8 cellular contexts compared by ENCODE assay signal in genomic region chr9:96450613-96451544, GRCh38. TPM values are rescaled to one million over a fixed set of nuclear protein-coding genes. Genes with fewer than 3 reads are reported as not detected.
DNase-seq lines count a peak whose midpoint lies in the region; ATAC-seq and TF ChIP-seq lines count a peak whose summit lies in the region.

No MANE protein-coding gene starts in this region.

- peak overlapping the region; percentile 72 to 73 for H3K4me3 ChIP-seq in tibial artery

- H3K36me3 ChIP-seq in tibial artery = no peaks in the 10 kb centered on the region

- DNase-seq in NCI-H82 (lab: John Stamatoyannopoulos, UW) = peak; percentile 44
- no peak for DNase-seq in NCI-H82 treated with DMSO at 0.1 percent for 48 hours (lab: John Stamatoyannopoulos, UW; ENCODE audit: unreplicated experiment)
- peak; percentile 38 for DNase-seq in KBM-7
- DNase-seq in activated CD8-positive, alpha-beta memory T cell treated with anti-CD3 and anti-CD28 coated beads, Interleukin-2, amount 10 ng/mL, durations not matched to agents 7 days and 5 days = peak; percentile 45
- peak; percentile 22 for DNase-seq in endothelial cell (ENCODE audit: low spot score)
- DNase-seq in naive B cell = peak; percentile 18
- DNase-seq in tibial artery = peak; percentile 36 to 70

- ATAC-seq in activated CD8-positive, alpha-beta memory T cell treated with anti-CD3 and anti-CD28 coated beads, Interleukin-2, amount 10 ng/mL, durations not matched to agents 7 days and 5 days = no peak
- peak in 1 of 2 donors; percentile 13 for ATAC-seq in naive B cell (ENCODE audit: low read depth in 2 of 2)
- no peak for ATAC-seq in GM18861 (IDR thresholded peaks at IDR 0.05; ENCODE audit: unreplicated experiment)

- H3K27ac ChIP-seq in tibial artery = peak overlapping the region; percentile 88

- no peaks in the 10 kb centered on the region for H3K36me3 Mint-ChIP-seq in activated CD8-positive, alpha-beta memory T cell treated with anti-CD3 and anti-CD28 coated beads, Interleukin-2, amount 10 ng/mL, durations not matched to agents 7 days and 5 days
- peaks cover 4% of the 10 kb centered on the region for H3K36me3 Mint-ChIP-seq in endothelial cell (ENCODE audit: low read depth, unreplicated experiment)
- H3K36me3 Mint-ChIP-seq in naive B cell = no peaks in the 10 kb centered on the region

- H3K4me1 Mint-ChIP-seq in activated CD8-positive, alpha-beta memory T cell treated with anti-CD3 and anti-CD28 coated beads, Interleukin-2, amount 10 ng/mL, durations not matched to agents 7 days and 5 days = peaks cover 26% of the 10 kb centered on the region
- H3K4me1 Mint-ChIP-seq in endothelial cell (ENCODE audit: unreplicated experiment) (peaks cover 6% of the 10 kb centered on the region), naive B cell (peaks cover 11 to 16% (median 15%) of the 10 kb centered on the region in 3 donors)

- intact Hi-C loops in tibial artery (cut with DNase I; ENCODE audit: low total_unique reads) = loop anchor here (2.0 to 10.0 kb wide), 4 partner anchors 32 to 204 kb away; partner anchors contain the start of genes CDC14B, PRXL2C and ZNF367

- H3K9me3 Mint-ChIP-seq in activated CD8-positive, alpha-beta memory T cell treated with anti-CD3 and anti-CD28 coated beads, Interleukin-2, amount 10 ng/mL, durations not matched to agents 7 days and 5 days (ENCODE audit: low read depth) = no peaks in the 10 kb centered on the region
- no peaks in the 10 kb centered on the region for H3K9me3 Mint-ChIP-seq in endothelial cell (ENCODE audit: unreplicated experiment)
- no peaks in the 10 kb centered on the region for H3K9me3 Mint-ChIP-seq in naive B cell

- H3K4me1 ChIP-seq in tibial artery = peaks cover 0 to 50% (median 14%) of the 10 kb centered on the region in 4 donors

- CTCF ChIA-PET in activated CD8-positive, alpha-beta memory T cell treated with anti-CD3 and anti-CD28 coated beads, Interleukin-2, amount 10 ng/mL, durations not matched to agents 7 days and 5 days (lab: Charles Lee) = interaction anchor here (0.9 to 4.1 kb wide), 5 partner anchors 10 to 204 kb away, joined by 4 to 32 read pairs (median 4); partner anchors contain the start of gene PRXL2C

- peak overlapping the region; percentile 83 for H3K4me3 Mint-ChIP-seq in activated CD8-positive, alpha-beta memory T cell treated with anti-CD3 and anti-CD28 coated beads, Interleukin-2, amount 10 ng/mL, durations not matched to agents 7 days and 5 days
- H3K4me3 Mint-ChIP-seq in endothelial cell (ENCODE audit: unreplicated experiment) (peak overlapping the region; percentile 90), naive B cell (peak overlapping the region; percentile 86 to 95 (median 91))

- H3K27me3 ChIP-seq in tibial artery = no peaks in the 10 kb centered on the region

- TF ChIP-seq CTCF in endothelial cell (IDR thresholded peaks at IDR 0.05; ENCODE audit: unreplicated experiment) (no peak), tibial artery (IDR thresholded peaks at IDR 0.05) (no peak)

- H3K9me3 ChIP-seq in tibial artery = no peaks in the 10 kb centered on the region

- H3K27ac Mint-ChIP-seq in activated CD8-positive, alpha-beta memory T cell treated with anti-CD3 and anti-CD28 coated beads, Interleukin-2, amount 10 ng/mL, durations not matched to agents 7 days and 5 days = peak overlapping the region; percentile 66
- H3K27ac Mint-ChIP-seq in endothelial cell (ENCODE audit: unreplicated experiment) (no peak overlapping the region), naive B cell (peak overlapping the region; percentile 69 to 95 (median 81))

- in situ Hi-C loops in KBM-7 (cut with MboI; ENCODE audit: low pct_unique_long_range_greater_than_20kb, low sequenced_read_pairs) = no loop called here

- peaks cover 5% of the 10 kb centered on the region for H3K27me3 Mint-ChIP-seq in activated CD8-positive, alpha-beta memory T cell treated with anti-CD3 and anti-CD28 coated beads, Interleukin-2, amount 10 ng/mL, durations not matched to agents 7 days and 5 days
- peaks cover 6% of the 10 kb centered on the region for H3K27me3 Mint-ChIP-seq in endothelial cell (ENCODE audit: unreplicated experiment)
- H3K27me3 Mint-ChIP-seq in naive B cell = peaks cover 7 to 12% (median 9%) of the 10 kb centered on the region in 3 donors

RNA-seq across cellular contexts. Expression of gene HABP4, which starts 0.9 kb away (rescaled TPM):
- total RNA-seq in activated CD8-positive, alpha-beta memory T cell treated with anti-CD3 and anti-CD28 coated beads, Interleukin-2, amount 10 ng/mL, durations not matched to agents 7 days and 5 days = 10 to 100 TPM in 1 of 2 experiments, 1 to 10 TPM in 1; 7.7 to 11.6 TPM
- total RNA-seq in endothelial cell (ENCODE audit: unreplicated experiment) = 7.5 TPM
- 1 to 10 TPM; 3.3 to 8.3 (median 5.6) TPM for polyA plus RNA-seq in naive B cell (ENCODE audit: low read depth in 6 of 6)

RNA-seq across cellular contexts. Expression of gene ZNF367, which starts 32.7 kb away (rescaled TPM):
- 10 to 100 TPM; 31.2 to 36.3 TPM for total RNA-seq in activated CD8-positive, alpha-beta memory T cell treated with anti-CD3 and anti-CD28 coated beads, Interleukin-2, amount 10 ng/mL, durations not matched to agents 7 days and 5 days
- 2.2 TPM for total RNA-seq in endothelial cell (ENCODE audit: unreplicated experiment)
- 1 to 10 TPM in 2 of 6 donors, under 1 TPM in 3, not detected in 1; 0.38 to 1.2 (median 0.95) TPM for polyA plus RNA-seq in naive B cell (ENCODE audit: low read depth in 6 of 6)

Comparison
In these comparisons a context has a peak if more than half of its experiments do, and no peak if none do; other contexts are left out.
1. RNA of gene ZNF367, which starts 32.7 kb away (total RNA-seq): 31.2 to 36.3 TPM in activated CD8-positive, alpha-beta memory T cell treated with anti-CD3 and anti-CD28 coated beads, Interleukin-2, amount 10 ng/mL, durations not matched to agents 7 days and 5 days; 2.2 TPM in endothelial cell (single experiment); every median in the first group is over 10 times any median in the second.
2. Peak in every context shown above with its lines, with median percentiles within 50 percentile points of each other: H3K4me3 Mint-ChIP-seq.